ENCODE assay signal across 32 cellular contexts in the genomic region with DNA sequence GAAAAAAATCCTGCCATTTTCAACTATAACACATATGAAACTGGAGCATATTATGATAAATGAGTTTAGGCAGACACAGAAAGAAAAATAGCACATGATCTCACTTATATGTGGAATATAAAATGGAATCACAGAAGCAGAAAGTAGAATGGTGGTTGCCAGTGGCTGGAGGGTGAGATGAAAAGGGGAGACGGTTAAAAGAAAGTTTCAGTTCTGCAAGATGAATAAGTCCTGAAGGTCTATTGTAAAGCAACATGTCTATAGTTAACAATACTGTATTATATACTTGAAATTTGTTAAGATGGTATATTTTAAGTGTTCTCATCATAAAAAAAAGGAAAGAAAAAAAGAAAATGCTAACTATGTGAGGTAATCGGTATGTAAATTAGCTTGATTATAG.
"Had no signal": no experiment of that assay in that cellular context is flagged by ENCODE, and none has a peak within 500 bp of the region (broad histone marks: within the 10 kb centered on the region; RNA-seq: fewer than 3 reads in every experiment).

No MANE protein-coding gene starts in this region.

- H3K36me3 ChIP-seq: adrenal gland, ascending aorta, cardiac muscle cell had no signal

- H3K4me1 ChIP-seq: adrenal gland, ascending aorta had no signal

- H3K9me3 ChIP-seq: adrenal gland, ascending aorta had no signal

- H3K4me3 ChIP-seq: adrenal gland, ascending aorta, cardiac muscle cell had no signal

- ATAC-seq: activated CD8-positive, alpha-beta T cell treated with anti-CD3 and anti-CD28 coated beads for 36 hours; activated naive CD4-positive, alpha-beta T cell treated with anti-CD3 and anti-CD28 coated beads, Interleukin-2, amount 50 U/mL, for 72 hours; activated T-cell treated with anti-CD3 and anti-CD28 coated beads, Interleukin-2, amount 50 U/mL, for 4 hours; activated T-cell treated with anti-CD3 and anti-CD28 coated beads, Interleukin-2, amount 50 U/mL, for 72 hours; activated T-helper 17 cell treated with anti-CD3 and anti-CD28 coated beads, Interleukin-2, amount 50 U/mL, for 72 hours had no signal

- FAIRE-seq: bronchial epithelial cell, TTC549 had no signal

- H3K27me3 ChIP-seq: adrenal gland, ascending aorta, cardiac muscle cell had no signal

- H3K27ac ChIP-seq: adrenal gland, ascending aorta, cardiac muscle cell, VCaP had no signal

- DNase-seq: activated B cell treated with CpG ODN at 0.5 μM for 24 hours; activated CD4-positive, alpha-beta memory T cell treated with anti-CD3 and anti-CD28 coated beads for 36 hours; activated CD4-positive, alpha-beta T cell treated with anti-CD3 and anti-CD28 coated beads for 4 hours; activated CD4-positive, alpha-beta T cell treated with anti-CD3 and anti-CD28 coated beads, Interleukin-2, amount 10 ng/mL, durations not matched to agents 24 days and 14 days; activated CD4-positive, alpha-beta T cell treated with anti-CD3 and anti-CD28 coated beads, Interleukin-2, amount 50 U/mL, for 1 hour; activated CD4-positive, alpha-beta T cell treated with anti-CD3 and anti-CD28 coated beads, Interleukin-2, amount 50 U/mL, for 4 hours; activated CD4-positive, CD25-positive, alpha-beta regulatory T cell treated with anti-CD3 and anti-CD28 coated beads, Interleukin-2, amount 50 U/mL, for 72 hours; activated CD8-positive, alpha-beta memory T cell treated with anti-CD3 and anti-CD28 coated beads, Interleukin-2, amount 50 U/mL, for 4 hours; activated CD8-positive, alpha-beta T cell treated with anti-CD3 and anti-CD28 coated beads for 36 hours; activated effector memory CD4-positive, alpha-beta T cell treated with anti-CD3 and anti-CD28 coated beads, Interleukin-2, amount 50 U/mL, for 16 hours; activated gamma-delta T cell treated with Interleukin-2 at 50 U/mL for 16 hours; activated naive CD4-positive, alpha-beta T cell; activated naive CD4-positive, alpha-beta T cell treated with anti-CD3 and anti-CD28 coated beads for 36 hours; activated naive CD4-positive, alpha-beta T cell treated with anti-CD3 and anti-CD28 coated beads, Interleukin-2, amount 50 U/mL, for 16 hours; activated naive CD8-positive, alpha-beta T cell treated with anti-CD3 and anti-CD28 coated beads for 36 hours; activated T-cell treated with anti-CD3 and anti-CD28 coated beads for 4 hours; activated T-cell treated with anti-CD3 and anti-CD28 coated beads, Interleukin-2, amount 50 U/mL, for 1 hour; activated T-cell treated with anti-CD3 and anti-CD28 coated beads, Interleukin-2, amount 50 U/mL, for 4 hours; activated T-cell treated with anti-CD3 and anti-CD28 coated beads, Interleukin-2, amount 50 U/mL, for 72 hours; adrenal gland; amniotic stem cell; caudate nucleus; cerebellar nuclear complex; T-helper 2 cell; T-helper 9 cell had no signal
